Comparison of ENCODE assay signal across 8 cellular contexts in the genomic region with DNA sequence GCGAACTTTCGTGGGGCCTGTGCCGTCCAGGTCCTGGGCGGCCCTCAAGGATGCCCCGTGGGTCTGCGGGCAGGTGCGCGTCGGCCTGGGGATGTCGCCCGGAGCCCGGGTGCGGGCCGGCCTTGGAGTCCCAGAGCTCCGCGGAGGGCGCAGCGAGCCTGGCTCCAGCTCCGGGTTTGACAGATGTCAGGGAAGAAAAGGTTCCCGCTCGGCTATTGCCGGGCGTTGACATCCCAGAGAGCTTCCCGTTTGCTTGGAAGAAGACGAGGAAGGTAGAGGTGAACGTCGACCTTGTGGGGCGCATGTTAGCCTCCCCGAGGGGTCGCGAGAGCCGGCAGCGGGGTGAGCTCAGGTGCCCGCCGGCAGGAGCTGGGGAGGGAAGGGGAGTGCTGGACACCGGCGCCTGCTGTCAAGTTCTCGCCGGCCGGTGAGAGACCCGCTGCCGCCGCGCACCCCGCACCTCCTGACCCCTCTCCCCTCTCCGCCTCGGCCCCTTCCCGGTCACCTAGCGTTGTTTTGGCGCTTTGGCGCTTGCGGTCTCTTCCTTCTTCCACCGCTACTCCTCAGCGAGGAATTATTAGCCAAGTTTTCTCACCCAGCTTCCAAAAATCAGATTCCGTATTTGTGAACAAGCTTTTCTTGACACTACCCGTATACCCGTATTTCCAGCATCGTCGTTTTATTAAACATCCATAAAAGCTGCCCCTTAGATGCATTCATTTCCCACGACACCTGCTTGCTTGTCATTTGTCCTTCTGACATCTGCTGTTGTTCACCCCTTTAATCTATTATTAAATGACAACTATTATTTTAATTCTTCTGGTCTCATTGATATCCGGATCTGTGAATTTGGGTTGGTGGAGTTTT. TPM values are rescaled to one million over a fixed set of nuclear protein-coding genes. Genes with fewer than 3 reads are reported as not detected.
DNase-seq lines count a peak whose midpoint lies in the region; ATAC-seq and TF ChIP-seq lines count a peak whose summit lies in the region.

No MANE protein-coding gene starts in this region.

- H3K4me3 ChIP-seq in CD8-positive, alpha-beta T cell (ENCODE audit: low read depth, low read length) = peak overlapping the region; percentile 93
- peak overlapping the region; percentile 70 to 79 for H3K4me3 ChIP-seq in HCT116 (replicated peaks in 1 of 2; ENCODE audit: low read depth in 1 of 2, low read length in 2 of 2)
- H3K4me3 ChIP-seq in ascending aorta = peak overlapping the region; percentile 79 to 90
- H3K4me3 ChIP-seq in kidney epithelial cell (ENCODE audit: low read depth, low read length) = peak overlapping the region; percentile 87
- peak overlapping the region; percentile 82 to 92 for H3K4me3 ChIP-seq in stomach smooth muscle (ENCODE audit: low read length in 2 of 2)

- H3K9ac ChIP-seq in HCT116 (ENCODE audit: low read length) = peak overlapping the region; percentile 68
- peak overlapping the region; percentile 5 to 80 for H3K9ac ChIP-seq in stomach smooth muscle (ENCODE audit: low read length in 2 of 2)

- no peak for TF ChIP-seq CTCF in CD8-positive, alpha-beta T cell (IDR thresholded peaks at IDR 0.05)
- TF ChIP-seq CTCF in HCT116 (IDR thresholded peaks at IDR 0.05 in 2 of 3, conservative IDR thresholded peaks at IDR 0.05 in 1 of 3; ENCODE audit: borderline replicate concordance in 1 of 3, insufficient read depth in 1 of 3, low read depth in 2 of 3, low read length in 2 of 3) (no peak), ascending aorta (IDR thresholded peaks at IDR 0.05) (no peak), kidney epithelial cell (IDR thresholded peaks at IDR 0.05; ENCODE audit: insufficient read depth, low read length, poor library complexity, severe bottlenecking) (no peak)

- peak overlapping the region; percentile 96 for H3K4me2 ChIP-seq in HCT116 (ENCODE audit: low read length)

- no peaks in the 10 kb centered on the region for H3K27me3 Mint-ChIP-seq in CD8-positive, alpha-beta T cell (ENCODE audit: low read depth)

- peak overlapping the region; percentile 91 for H3K4me3 Mint-ChIP-seq in CD8-positive, alpha-beta T cell

- peaks cover 15% of the 10 kb centered on the region for H3K36me3 Mint-ChIP-seq in CD8-positive, alpha-beta T cell

- TF ChIP-seq POLR2A in HCT116 (IDR thresholded peaks at IDR 0.05; ENCODE audit: borderline replicate concordance, extremely low read depth, insufficient read depth, insufficient read length) = no peak

- no peaks in the 10 kb centered on the region for H4K20me1 ChIP-seq in HCT116 (ENCODE audit: insufficient read depth)

- no peak for TF ChIP-seq RAD21 in HCT116 (IDR thresholded peaks at IDR 0.05; ENCODE audit: low read depth)

- peaks cover 4% of the 10 kb centered on the region; the same call in 1 of the 2 replicates for H3K79me2 ChIP-seq in HCT116 (ENCODE audit: insufficient read depth, low read length)

- H3K36me3 ChIP-seq in CD8-positive, alpha-beta T cell (ENCODE audit: insufficient read depth, low read length) = no peaks in the 10 kb centered on the region
- H3K36me3 ChIP-seq in HCT116 (ENCODE audit: control insufficient read depth in 1 of 2, insufficient read depth in 2 of 2, low read length in 2 of 2) (no peaks in the 10 kb centered on the region), ascending aorta (no peaks in the 10 kb centered on the region), kidney epithelial cell (ENCODE audit: control insufficient read depth, insufficient read depth, low read length) (no peaks in the 10 kb centered on the region), stomach smooth muscle (ENCODE audit: control insufficient read depth in 2 of 2, insufficient read depth in 2 of 2, low read length in 2 of 2) (no peaks in the 10 kb centered on the region)

- peak in 1 of 7 experiments; percentile 25 for DNase-seq in CD8-positive, alpha-beta T cell
- DNase-seq in HCT116 (ENCODE audit: low read depth, low spot score) (no peak), ascending aorta (ENCODE audit: low spot score in 2 of 2) (no peak), kidney epithelial cell (ENCODE audit: low read depth) (no peak), NCI-H2196 treated with DMSO at 0.1 percent for 48 hours (lab: John Stamatoyannopoulos, UW; ENCODE audit: unreplicated experiment) (no peak)

- no peak for ATAC-seq in CD8-positive, alpha-beta T cell
- no peak for ATAC-seq in HCT116
- ATAC-seq in GM19035 (IDR thresholded peaks at IDR 0.05; ENCODE audit: unreplicated experiment) = no peak
- no peak for ATAC-seq in GM21737 (IDR thresholded peaks at IDR 0.05; ENCODE audit: unreplicated experiment)

- H3K9me3 ChIP-seq in CD8-positive, alpha-beta T cell (ENCODE audit: low read length) = no peaks in the 10 kb centered on the region
- H3K9me3 ChIP-seq in HCT116 (ENCODE audit: control insufficient read depth in 1 of 2, insufficient read depth in 1 of 2, low read depth in 1 of 2, low read length in 2 of 2) (no peaks in the 10 kb centered on the region), ascending aorta (no peaks in the 10 kb centered on the region), stomach smooth muscle (ENCODE audit: control insufficient read depth in 2 of 2, low read length in 2 of 2) (no peaks in the 10 kb centered on the region)

- POLR2A ChIA-PET in CD8-positive, alpha-beta T cell (lab: Charles Lee) = interaction anchor here (0.8 to 2.9 kb wide), 4 partner anchors 9 to 57 kb away, joined by 3 to 11 read pairs (median 7); no protein-coding TSS in a partner anchor
- POLR2A ChIA-PET in HCT116 (lab: Charles Lee) = no interaction called here

- CTCF ChIA-PET in CD8-positive, alpha-beta T cell (lab: Charles Lee) = interaction anchor here (0.7 to 2.9 kb wide), 7 partner anchors 39 to 106 kb away, joined by 3 to 16 read pairs (median 4); no protein-coding TSS in a partner anchor
- CTCF ChIA-PET in HCT116 (lab: Charles Lee) = interaction anchor here (1.4 kb wide), 1 partner anchor 57 kb away, joined by 3 read pairs; no protein-coding TSS in a partner anchor

- H3K9me2 ChIP-seq in HCT116 (ENCODE audit: insufficient read depth) = no peaks in the 10 kb centered on the region

- H3K4me1 Mint-ChIP-seq in CD8-positive, alpha-beta T cell (ENCODE audit: low read depth) = peaks cover 59% of the 10 kb centered on the region

- H3K4me1 ChIP-seq in CD8-positive, alpha-beta T cell (ENCODE audit: insufficient read depth, low read length) = peaks cover 51% of the 10 kb centered on the region
- H3K4me1 ChIP-seq in HCT116 (ENCODE audit: control insufficient read depth in 1 of 2, insufficient read depth in 2 of 2, low read length in 2 of 2) = peaks cover 19 to 34% of the 10 kb centered on the region in 2 experiments
- peaks cover 3 to 14% of the 10 kb centered on the region in 2 donors for H3K4me1 ChIP-seq in ascending aorta
- H3K4me1 ChIP-seq in stomach smooth muscle (ENCODE audit: control insufficient read depth, insufficient read depth, low read length) = peaks cover 20% of the 10 kb centered on the region

- no peaks in the 10 kb centered on the region for H3K9me3 Mint-ChIP-seq in CD8-positive, alpha-beta T cell

- BruUV-seq in HCT116 (replicated peaks; lab: Mats Ljungman, UMichigan) = no TSS peak

- RAD21 ChIA-PET in HCT116 (lab: Charles Lee; ENCODE audit: low non-redundant PET in 1 of 2, low total read pairs in 2 of 2, uncharacterized antibody in 2 of 2, unreplicated experiment in 2 of 2) = interaction anchor here in 1 of 2 experiments (1.0 kb wide), 1 partner anchor 63 kb away, joined by 3 read pairs; no protein-coding TSS in a partner anchor

- H3K27me3 ChIP-seq in CD8-positive, alpha-beta T cell (ENCODE audit: insufficient read depth, low read length) = no peaks in the 10 kb centered on the region
- H3K27me3 ChIP-seq in HCT116 (ENCODE audit: insufficient read depth, low read length) (peaks cover 22% of the 10 kb centered on the region), ascending aorta (no peaks in the 10 kb centered on the region), kidney epithelial cell (ENCODE audit: control insufficient read depth, insufficient read depth, low read length) (peaks cover 8% of the 10 kb centered on the region), stomach smooth muscle (ENCODE audit: control insufficient read depth in 1 of 2, insufficient read depth in 2 of 2, low read length in 2 of 2) (no peaks in the 10 kb centered on the region)

- intact Hi-C loops in CD8-positive, alpha-beta T cell (cut with DNase I, micrococcal nuclease) = loop anchor here (1.0 to 10.0 kb wide), 6 partner anchors 8 to 1437 kb away; a partner anchor contains a TSS
- intact Hi-C loops in HCT116 (cut with micrococcal nuclease) (loop anchor here (2.0 kb wide), 1 partner anchor 60 kb away; no protein-coding TSS in a partner anchor), ascending aorta (cut with DNase I) (loop anchor here (5.0 to 10.0 kb wide), 2 partner anchors 38 to 594 kb away; no protein-coding TSS in a partner anchor)

- H3K27ac Mint-ChIP-seq in CD8-positive, alpha-beta T cell = peak overlapping the region; percentile 90

- no peak overlapping the region for H2AFZ ChIP-seq in HCT116 (ENCODE audit: low read depth, low read length, poor library complexity, severe bottlenecking)

- peak overlapping the region; percentile 68 for H3K27ac ChIP-seq in CD8-positive, alpha-beta T cell (ENCODE audit: low read depth, low read length)
- H3K27ac ChIP-seq in HCT116 (ENCODE audit: low read depth, low read length) (peak overlapping the region; percentile 60; the same call in 1 of the 2 replicates), ascending aorta (peak overlapping the region in 1 of 2 donors; percentile 93), stomach smooth muscle (ENCODE audit: low read length) (peak overlapping the region; percentile 79)

TF ChIP-seq in HCT116, 20 proteins besides CTCF, POLR2A, EP300 and RAD21:
- TF ChIP-seq TCF7L2 (IDR thresholded peaks at IDR 0.05; ENCODE audit: borderline replicate concordance, extremely low read depth, insufficient read depth, insufficient read length) (no peak), EZH2 (IDR thresholded peaks at IDR 0.05) (no peak), EZH2phosphoT487 (IDR thresholded peaks at IDR 0.05; ENCODE audit: borderline replicate concordance) (no peak)

RNA-seq across cellular contexts. Expression of a gene that starts 1.3 kb away (rescaled TPM):
- 100 to 1,000 TPM; 109 to 119 TPM for total RNA-seq in CD8-positive, alpha-beta T cell
- total RNA-seq in HCT116 (2021; ENCODE audit: unreplicated experiment) = 17.6 TPM
- 6.5 and 7.8 TPM in 2 replicates for polyA plus RNA-seq in HCT116 (2012)
- total RNA-seq in ascending aorta = 15.9 TPM
- total RNA-seq in kidney epithelial cell = 13.3 and 15.0 TPM in 2 replicates
